In the genomic region with DNA sequence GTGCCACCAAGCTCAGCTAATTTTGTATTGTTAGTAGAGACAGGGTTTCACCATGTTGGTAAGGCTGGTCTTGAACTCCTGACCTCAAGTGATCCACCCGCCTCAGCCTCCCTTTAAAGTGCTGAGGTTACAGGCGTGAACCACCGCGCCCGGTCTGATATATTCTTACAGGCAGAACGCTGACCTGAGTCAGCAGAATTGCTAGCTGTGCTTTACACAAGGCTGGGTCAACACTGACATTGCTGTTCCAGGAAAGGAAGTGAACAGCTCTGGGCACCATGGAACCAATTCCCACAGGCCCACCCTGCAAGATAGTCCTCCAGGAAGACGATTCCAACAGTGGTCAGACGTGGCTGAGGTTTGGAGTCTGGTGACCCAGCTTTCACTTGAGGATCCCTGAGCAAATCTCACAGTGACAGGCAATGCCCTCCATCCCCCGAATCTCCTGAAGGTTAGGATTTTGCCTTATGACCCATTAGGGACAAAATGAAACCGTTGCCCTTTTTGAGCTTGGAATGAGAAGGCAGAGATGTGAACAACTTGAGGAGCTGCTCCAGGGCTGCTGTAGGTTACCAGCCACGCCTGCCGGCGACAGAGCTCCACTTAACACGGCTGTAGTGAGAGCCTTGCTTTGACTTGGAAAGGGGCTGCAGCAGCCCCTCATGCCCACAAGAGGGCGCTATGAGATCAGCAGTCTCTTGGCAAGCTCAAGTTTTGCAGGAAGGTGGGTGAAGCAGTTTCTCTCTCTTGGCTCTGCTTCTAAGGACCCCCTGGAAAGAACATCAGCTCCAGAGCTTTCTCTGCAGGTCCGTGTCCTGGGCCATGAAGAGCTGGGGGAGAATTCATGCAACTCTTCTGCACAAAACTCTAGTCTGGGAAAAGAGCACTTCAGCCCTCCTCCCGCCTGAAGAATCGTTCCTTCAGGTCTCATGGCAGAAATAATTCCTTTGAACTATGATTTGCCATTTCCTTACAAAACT, we compare ENCODE assay signal across 8 cellular contexts.
A peak's percentile ranks its signal among the peaks of the same experiment; 100 is the strongest.
DNase-seq lines count a peak whose midpoint lies in the region; ATAC-seq and TF ChIP-seq lines count a peak whose summit lies in the region.

No MANE protein-coding gene starts in this region.

- no peak overlapping the region for H2BK5ac ChIP-seq in mesenchymal stem cell (ENCODE audit: low read depth, low read length, poor library complexity, severe bottlenecking)

- POLR2A ChIA-PET in activated CD8-positive, alpha-beta T cell treated with anti-CD3 and anti-CD28 coated beads for 36 hours (lab: Charles Lee): interaction anchor here (0.7 to 1.0 kb wide), 2 partner anchors 278 to 930 kb away, joined by 3 to 4 read pairs; partner anchors contain the start of gene TRA2B

- no peak overlapping the region for H3K23ac ChIP-seq in mesenchymal stem cell (ENCODE audit: low read length in 2 of 2)

- peaks cover 19% of the 10 kb centered on the region for H3K79me1 ChIP-seq in mesenchymal stem cell (replicated peaks; ENCODE audit: low read length, poor library complexity, severe bottlenecking)

- ATAC-seq in activated CD8-positive, alpha-beta T cell treated with anti-CD3 and anti-CD28 coated beads for 36 hours: peak; percentile 94
- ATAC-seq in effector memory CD8-positive, alpha-beta T cell (replicated peaks): peak; percentile 90

- H2BK120ac ChIP-seq in mesenchymal stem cell (ENCODE audit: low read depth, low read length): no peak overlapping the region

- H3K4me1 ChIP-seq in mesenchymal stem cell (ENCODE audit: control insufficient read depth, insufficient read depth, low read depth, low read length): peaks cover 32% of the 10 kb centered on the region

- peak overlapping the region; percentile 18 for H3K27ac ChIP-seq in mesenchymal stem cell (ENCODE audit: low read length, poor library complexity, severe bottlenecking)

- H3K4me3 Mint-ChIP-seq in activated CD8-positive, alpha-beta T cell treated with anti-CD3 and anti-CD28 coated beads for 36 hours: no peak overlapping the region
- H3K4me3 Mint-ChIP-seq in effector memory CD8-positive, alpha-beta T cell: peak overlapping the region in 1 of 2 donors; percentile 21

- H2BK12ac ChIP-seq in mesenchymal stem cell (ENCODE audit: low read length in 2 of 2): peak overlapping the region in 1 of 2 experiments; percentile 58

- no peaks in the 10 kb centered on the region for H3K9me3 ChIP-seq in mesenchymal stem cell (ENCODE audit: control insufficient read depth, low read length)

- intact Hi-C loops in activated CD8-positive, alpha-beta T cell treated with anti-CD3 and anti-CD28 coated beads for 36 hours (cut with micrococcal nuclease): loop anchor here (1.0 kb wide), 1 partner anchor 108 kb away; no protein-coding TSS in a partner anchor

- H3K4me3 ChIP-seq in mesenchymal stem cell (ENCODE audit: insufficient read depth in 1 of 2, low read depth in 1 of 2, low read length in 2 of 2): no peak overlapping the region

- peak overlapping the region; percentile 33 for H2AK5ac ChIP-seq in mesenchymal stem cell (ENCODE audit: low read length, severe bottlenecking)

- CTCF ChIA-PET in activated CD8-positive, alpha-beta T cell treated with anti-CD3 and anti-CD28 coated beads for 36 hours (lab: Charles Lee): interaction anchor here (0.6 to 4.5 kb wide), 81 partner anchors 8 to 1437 kb away, joined by 3 to 59 read pairs (median 4); no protein-coding TSS in a partner anchor

- H3K27ac Mint-ChIP-seq in activated CD8-positive, alpha-beta T cell treated with anti-CD3 and anti-CD28 coated beads for 36 hours: no peak overlapping the region
- no peak overlapping the region for H3K27ac Mint-ChIP-seq in effector memory CD8-positive, alpha-beta T cell

- WGBS in mesenchymal stem cell: 49% methylated on average over 18 of the region's 18 CpGs

- H3K27me3 ChIP-seq in mesenchymal stem cell (ENCODE audit: control insufficient read depth in 1 of 2, insufficient read depth in 1 of 2, low read length in 2 of 2): no peaks in the 10 kb centered on the region

- peak overlapping the region; percentile 42 for H3K9ac ChIP-seq in mesenchymal stem cell (ENCODE audit: low read length)

- H3K9me3 Mint-ChIP-seq in activated CD8-positive, alpha-beta T cell treated with anti-CD3 and anti-CD28 coated beads for 36 hours: no peaks in the 10 kb centered on the region
- H3K9me3 Mint-ChIP-seq in effector memory CD8-positive, alpha-beta T cell: no peaks in the 10 kb centered on the region

- peak; percentile 99 for TF ChIP-seq CTCF in GM12874 (IDR thresholded peaks at IDR 0.05; ENCODE audit: insufficient read depth, low read depth, low read length)
- peak; percentile 90 for TF ChIP-seq CTCF in activated CD8-positive, alpha-beta T cell treated with anti-CD3 and anti-CD28 coated beads for 36 hours (IDR thresholded peaks at IDR 0.05)

- H4K8ac ChIP-seq in mesenchymal stem cell (ENCODE audit: low read length): no peak overlapping the region

- no peak overlapping the region for H4K91ac ChIP-seq in mesenchymal stem cell (ENCODE audit: low read length)

- H3K4me2 ChIP-seq in mesenchymal stem cell (ENCODE audit: low read length, poor library complexity, severe bottlenecking): no peak overlapping the region

- DNase-seq in HPDE6-E6E7 (ENCODE audit: extremely low spot score) (peak; percentile 69), NCI-H82 (lab: John Stamatoyannopoulos, UW) (peak; percentile 92), mesenchymal stem cell (peak; percentile 86), cortex of kidney (lab: John Stamatoyannopoulos, UW) (no peak)
- peak; percentile 80 for DNase-seq in activated CD8-positive, alpha-beta T cell treated with anti-CD3 and anti-CD28 coated beads for 36 hours
- DNase-seq in effector memory CD8-positive, alpha-beta T cell: peak; percentile 56 to 61 (median 58)
- peak; percentile 28 for DNase-seq in stimulated activated CD8-positive, alpha-beta memory T cell treated with anti-CD3 and anti-CD28 coated beads, Interleukin-12 subunit alpha, Interleukin-12 subunit beta, amount 100 ng/mL, for 24 hours (ENCODE audit: extremely low read depth)

- H3K27me3 Mint-ChIP-seq in activated CD8-positive, alpha-beta T cell treated with anti-CD3 and anti-CD28 coated beads for 36 hours: peaks cover 6% of the 10 kb centered on the region
- peaks cover 54 to 59% of the 10 kb centered on the region in 2 donors for H3K27me3 Mint-ChIP-seq in effector memory CD8-positive, alpha-beta T cell

- H3K4ac ChIP-seq in mesenchymal stem cell (ENCODE audit: low read depth in 1 of 2, low read length in 2 of 2): peak overlapping the region in 1 of 2 experiments; percentile 25

- H3K36me3 ChIP-seq in mesenchymal stem cell (ENCODE audit: control insufficient read depth in 1 of 2, insufficient read depth in 2 of 2, low read depth in 1 of 2, low read length in 2 of 2): peaks cover 43 to 49% of the 10 kb centered on the region in 2 experiments

- H2BK15ac ChIP-seq in mesenchymal stem cell (ENCODE audit: low read depth, poor library complexity, severe bottlenecking): no peak overlapping the region

- H3K18ac ChIP-seq in mesenchymal stem cell (ENCODE audit: low read depth in 1 of 2, low read length in 2 of 2): peak overlapping the region in 1 of 2 experiments; percentile 14

- H2AFZ ChIP-seq in mesenchymal stem cell (ENCODE audit: low read depth, low read length): no peak overlapping the region

- no peaks in the 10 kb centered on the region for H3K36me3 Mint-ChIP-seq in activated CD8-positive, alpha-beta T cell treated with anti-CD3 and anti-CD28 coated beads for 36 hours (ENCODE audit: low read depth)
- no peaks in the 10 kb centered on the region for H3K36me3 Mint-ChIP-seq in effector memory CD8-positive, alpha-beta T cell (ENCODE audit: insufficient read depth)

- no peaks in the 10 kb centered on the region for H3K4me1 Mint-ChIP-seq in activated CD8-positive, alpha-beta T cell treated with anti-CD3 and anti-CD28 coated beads for 36 hours (ENCODE audit: low read depth)
- H3K4me1 Mint-ChIP-seq in effector memory CD8-positive, alpha-beta T cell (ENCODE audit: low read depth in 2 of 2): peaks cover 0 to 6% of the 10 kb centered on the region in 2 donors

- H3K14ac ChIP-seq in mesenchymal stem cell (ENCODE audit: low read length in 2 of 2): peak overlapping the region in 1 of 2 experiments; percentile 55
